ENCODE assay signal across 2 cellular contexts in the genomic region with DNA sequence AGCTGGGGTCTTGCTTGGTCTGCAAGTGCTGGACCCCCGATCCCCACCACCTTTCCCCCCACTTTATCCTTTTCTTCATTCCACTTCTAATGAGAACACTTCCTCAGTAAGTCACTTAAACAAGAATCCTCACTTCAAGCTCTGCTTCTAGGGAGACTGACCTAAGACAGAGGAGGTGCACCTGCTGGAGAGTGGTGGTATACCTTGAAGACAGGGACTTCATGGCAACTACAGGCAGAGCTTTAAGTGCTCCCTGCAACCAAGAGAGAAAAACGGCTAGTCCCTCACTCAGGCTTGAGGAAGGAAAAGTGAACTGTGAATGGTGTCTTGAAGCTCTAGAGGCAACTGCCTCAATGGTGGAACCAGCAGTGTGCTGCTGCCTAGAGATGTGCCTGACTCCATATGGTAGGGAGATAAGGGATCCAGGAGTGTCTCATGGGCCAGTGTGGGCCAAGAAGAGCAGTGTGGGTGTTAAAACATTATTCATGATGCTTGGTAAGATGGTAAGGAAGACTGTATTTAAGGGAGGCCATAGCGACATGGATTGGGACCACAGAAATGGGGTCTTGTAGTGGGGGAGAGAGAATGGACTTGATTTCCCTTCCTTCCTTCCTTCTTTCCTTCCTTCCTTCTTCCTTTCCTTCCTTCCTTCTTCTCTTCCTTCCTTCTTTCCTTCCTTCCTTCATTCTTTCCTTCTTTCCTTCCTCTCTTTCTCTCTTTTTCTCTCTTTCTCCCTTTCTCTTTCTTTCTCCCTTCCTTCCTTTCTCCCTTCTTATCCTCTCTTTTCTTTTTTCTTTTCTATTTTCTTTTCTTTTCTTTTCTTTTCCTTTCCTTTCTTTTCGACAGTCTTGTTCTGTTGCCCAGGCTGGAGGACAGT.
TF ChIP-seq lines count a peak whose summit lies in the region.

No MANE protein-coding gene starts in this region.

TF ChIP-seq in HepG2, 621 proteins besides CTCF, POLR2A, EP300 and RAD21:
- TF ChIP-seq ZNF431 (CRISPR knock-in tag; IDR thresholded peaks at IDR 0.05; ENCODE audit: borderline replicate concordance, low read depth) = no peak
- TF ChIP-seq HNRNPUL1 (IDR thresholded peaks at IDR 0.05; ENCODE audit: low read depth, low read length) = no peak
- TF ChIP-seq ZBTB21 (CRISPR knock-in tag; IDR thresholded peaks at IDR 0.05) = no peak
- TF ChIP-seq, protein P1, sequence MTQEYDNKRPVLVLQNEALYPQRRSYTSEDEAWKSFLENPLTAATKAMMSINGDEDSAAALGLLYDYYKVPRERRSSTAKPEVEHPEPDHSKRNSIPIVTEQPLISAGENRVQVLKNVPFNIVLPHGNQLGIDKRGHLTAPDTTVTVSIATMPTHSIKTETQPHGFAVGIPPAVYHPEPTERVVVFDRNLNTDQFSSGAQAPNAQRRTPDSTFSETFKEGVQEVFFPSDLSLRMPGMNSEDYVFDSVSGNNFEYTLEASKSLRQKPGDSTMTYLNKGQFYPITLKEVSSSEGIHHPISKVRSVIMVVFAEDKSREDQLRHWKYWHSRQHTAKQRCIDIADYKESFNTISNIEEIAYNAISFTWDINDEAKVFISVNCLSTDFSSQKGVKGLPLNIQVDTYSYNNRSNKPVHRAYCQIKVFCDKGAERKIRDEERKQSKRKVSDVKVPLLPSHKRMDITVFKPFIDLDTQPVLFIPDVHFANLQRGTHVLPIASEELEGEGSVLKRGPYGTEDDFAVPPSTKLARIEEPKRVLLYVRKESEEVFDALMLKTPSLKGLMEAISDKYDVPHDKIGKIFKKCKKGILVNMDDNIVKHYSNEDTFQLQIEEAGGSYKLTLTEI (CRISPR knock-in tag; conservative IDR thresholded peaks at IDR 0.05) = no peak
- no peak for TF ChIP-seq PAF1 (CRISPR knock-in tag; IDR thresholded peaks at IDR 0.05)
- no peak for TF ChIP-seq EHMT2 (IDR thresholded peaks at IDR 0.05; ENCODE audit: borderline replicate concordance, low read depth, low read length)
- TF ChIP-seq MBD4 (IDR thresholded peaks at IDR 0.05; ENCODE audit: borderline replicate concordance, low read length) = no peak
- TF ChIP-seq SUZ12 (IDR thresholded peaks at IDR 0.05; ENCODE audit: low read depth, low read length) = no peak
- no peak for TF ChIP-seq ZNF337 (CRISPR knock-in tag; IDR thresholded peaks at IDR 0.05; ENCODE audit: borderline replicate concordance, low read depth)
- no peak for TF ChIP-seq RELA (CRISPR knock-in tag; IDR thresholded peaks at IDR 0.05)
- TF ChIP-seq CREB1 (IDR thresholded peaks at IDR 0.05) = no peak
- TF ChIP-seq CREB1 (CRISPR knock-in tag; IDR thresholded peaks at IDR 0.05) = no peak
- TF ChIP-seq, protein P2, sequence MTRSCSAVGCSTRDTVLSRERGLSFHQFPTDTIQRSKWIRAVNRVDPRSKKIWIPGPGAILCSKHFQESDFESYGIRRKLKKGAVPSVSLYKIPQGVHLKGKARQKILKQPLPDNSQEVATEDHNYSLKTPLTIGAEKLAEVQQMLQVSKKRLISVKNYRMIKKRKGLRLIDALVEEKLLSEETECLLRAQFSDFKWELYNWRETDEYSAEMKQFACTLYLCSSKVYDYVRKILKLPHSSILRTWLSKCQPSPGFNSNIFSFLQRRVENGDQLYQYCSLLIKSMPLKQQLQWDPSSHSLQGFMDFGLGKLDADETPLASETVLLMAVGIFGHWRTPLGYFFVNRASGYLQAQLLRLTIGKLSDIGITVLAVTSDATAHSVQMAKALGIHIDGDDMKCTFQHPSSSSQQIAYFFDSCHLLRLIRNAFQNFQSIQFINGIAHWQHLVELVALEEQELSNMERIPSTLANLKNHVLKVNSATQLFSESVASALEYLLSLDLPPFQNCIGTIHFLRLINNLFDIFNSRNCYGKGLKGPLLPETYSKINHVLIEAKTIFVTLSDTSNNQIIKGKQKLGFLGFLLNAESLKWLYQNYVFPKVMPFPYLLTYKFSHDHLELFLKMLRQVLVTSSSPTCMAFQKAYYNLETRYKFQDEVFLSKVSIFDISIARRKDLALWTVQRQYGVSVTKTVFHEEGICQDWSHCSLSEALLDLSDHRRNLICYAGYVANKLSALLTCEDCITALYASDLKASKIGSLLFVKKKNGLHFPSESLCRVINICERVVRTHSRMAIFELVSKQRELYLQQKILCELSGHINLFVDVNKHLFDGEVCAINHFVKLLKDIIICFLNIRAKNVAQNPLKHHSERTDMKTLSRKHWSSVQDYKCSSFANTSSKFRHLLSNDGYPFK (CRISPR knock-in tag; IDR thresholded peaks at IDR 0.05; ENCODE audit: borderline replicate concordance) = no peak
- no peak for TF ChIP-seq GTF3A (CRISPR knock-in tag; conservative IDR thresholded peaks at IDR 0.05)
- TF ChIP-seq, protein P3, sequence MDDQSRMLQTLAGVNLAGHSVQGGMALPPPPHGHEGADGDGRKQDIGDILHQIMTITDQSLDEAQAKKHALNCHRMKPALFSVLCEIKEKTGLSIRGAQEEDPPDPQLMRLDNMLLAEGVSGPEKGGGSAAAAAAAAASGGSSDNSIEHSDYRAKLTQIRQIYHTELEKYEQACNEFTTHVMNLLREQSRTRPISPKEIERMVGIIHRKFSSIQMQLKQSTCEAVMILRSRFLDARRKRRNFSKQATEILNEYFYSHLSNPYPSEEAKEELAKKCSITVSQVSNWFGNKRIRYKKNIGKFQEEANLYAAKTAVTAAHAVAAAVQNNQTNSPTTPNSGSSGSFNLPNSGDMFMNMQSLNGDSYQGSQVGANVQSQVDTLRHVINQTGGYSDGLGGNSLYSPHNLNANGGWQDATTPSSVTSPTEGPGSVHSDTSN (CRISPR knock-in tag; IDR thresholded peaks at IDR 0.05; ENCODE audit: borderline replicate concordance) = no peak
- TF ChIP-seq SIN3B (IDR thresholded peaks at IDR 0.05; ENCODE audit: low read length) = no peak
- no peak for TF ChIP-seq RFX1 (IDR thresholded peaks at IDR 0.05)
- TF ChIP-seq, protein P4, sequence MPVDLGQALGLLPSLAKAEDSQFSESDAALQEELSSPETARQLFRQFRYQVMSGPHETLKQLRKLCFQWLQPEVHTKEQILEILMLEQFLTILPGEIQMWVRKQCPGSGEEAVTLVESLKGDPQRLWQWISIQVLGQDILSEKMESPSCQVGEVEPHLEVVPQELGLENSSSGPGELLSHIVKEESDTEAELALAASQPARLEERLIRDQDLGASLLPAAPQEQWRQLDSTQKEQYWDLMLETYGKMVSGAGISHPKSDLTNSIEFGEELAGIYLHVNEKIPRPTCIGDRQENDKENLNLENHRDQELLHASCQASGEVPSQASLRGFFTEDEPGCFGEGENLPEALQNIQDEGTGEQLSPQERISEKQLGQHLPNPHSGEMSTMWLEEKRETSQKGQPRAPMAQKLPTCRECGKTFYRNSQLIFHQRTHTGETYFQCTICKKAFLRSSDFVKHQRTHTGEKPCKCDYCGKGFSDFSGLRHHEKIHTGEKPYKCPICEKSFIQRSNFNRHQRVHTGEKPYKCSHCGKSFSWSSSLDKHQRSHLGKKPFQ (CRISPR knock-in tag; IDR thresholded peaks at IDR 0.05; ENCODE audit: insufficient replicate concordance) = no peak
- TF ChIP-seq DNMT3B (CRISPR knock-in tag; conservative IDR thresholded peaks at IDR 0.05) = no peak
- TF ChIP-seq ZNF33B (CRISPR knock-in tag; IDR thresholded peaks at IDR 0.05) = no peak

TF ChIP-seq in K562, 482 proteins besides CTCF, POLR2A, EP300 and RAD21 (continues in another document):
- TF ChIP-seq ZNF212 (CRISPR knock-in tag; IDR thresholded peaks at IDR 0.05) (no peak), STAT5A (IDR thresholded peaks at IDR 0.05; ENCODE audit: borderline replicate concordance, low read length) (peak; percentile 29; the same call in 1 of the 2 replicates), ZFP30 (CRISPR knock-in tag; IDR thresholded peaks at IDR 0.05; ENCODE audit: borderline replicate concordance) (no peak), FOXJ2 (tag; IDR thresholded peaks at IDR 0.05) (no peak), SMARCA4 (IDR thresholded peaks at IDR 0.05) (peak; percentile 29; the same call in 1 of the 2 replicates), ZNF224 (CRISPR knock-in tag; IDR thresholded peaks at IDR 0.05) (no peak), RAD51 (IDR thresholded peaks at IDR 0.05; ENCODE audit: borderline replicate concordance, low read depth) (no peak), ZC3H8 (IDR thresholded peaks at IDR 0.05) (0 out of 2 replicates have a peak, but pooled peaks have one; percentile 14), NR1H2 (CRISPR knock-in tag; IDR thresholded peaks at IDR 0.05) (no peak), EGR1 (conservative IDR thresholded peaks at IDR 0.05) (peak; percentile 66), YY1 (IDR thresholded peaks at IDR 0.05; ENCODE audit: borderline replicate concordance in 1 of 3, control insufficient read depth in 1 of 3, extremely low read depth in 1 of 3, insufficient read depth in 3 of 3, insufficient read length in 1 of 3, insufficient replicate concordance in 2 of 3, low read depth in 1 of 3, low read length in 2 of 3) (peak in 1 of 3 experiments; percentile 53), POLR2AphosphoS5 (IDR thresholded peaks at IDR 0.05; ENCODE audit: control insufficient read depth, insufficient read depth, low read depth, low read length) (peak; percentile 36; the same call in 1 of the 2 replicates), CBFA2T2 (conservative IDR thresholded peaks at IDR 0.05) (peak; percentile 66), MYNN (IDR thresholded peaks at IDR 0.05) (0 out of 2 replicates have a peak, but pooled peaks have one; percentile 15), MYNN (CRISPR knock-in tag; IDR thresholded peaks at IDR 0.05) (no peak), KDM1A (IDR thresholded peaks at IDR 0.05) (0 out of 4 replicates have a peak, but pooled peaks have one; percentile 10 to 32), ZNF354B (CRISPR knock-in tag; IDR thresholded peaks at IDR 0.05) (no peak), MBD2 (IDR thresholded peaks at IDR 0.05; ENCODE audit: borderline replicate concordance, low read depth) (0 out of 2 replicates have a peak, but pooled peaks have one; percentile 20), TSC22D4 (tag; IDR thresholded peaks at IDR 0.05) (no peak), TCF3 (CRISPR knock-in tag; IDR thresholded peaks at IDR 0.05) (peak; percentile 84), NR2C2 (CRISPR knock-in tag; IDR thresholded peaks at IDR 0.05) (0 out of 2 replicates have a peak, but pooled peaks have one; percentile 9), NR2C2 (tag; IDR thresholded peaks at IDR 0.05) (no peak), LARP7 (IDR thresholded peaks at IDR 0.05) (0 out of 2 replicates have a peak, but pooled peaks have one; percentile 27), ZNF384 (IDR thresholded peaks at IDR 0.05; ENCODE audit: low read depth, low read length) (no peak), HCFC1 (IDR thresholded peaks at IDR 0.05; ENCODE audit: low read depth, low read length) (no peak), TAL1 (IDR thresholded peaks at IDR 0.05) (peak; percentile 63), DPF2 (IDR thresholded peaks at IDR 0.05) (peak; percentile 67), CBX3 (IDR thresholded peaks at IDR 0.05; ENCODE audit: borderline replicate concordance in 1 of 2, low read length in 2 of 2) (peak in 1 of 2 experiments; percentile 22; a peak in 1 of 3 replicates), DDX20 (tag; IDR thresholded peaks at IDR 0.05; ENCODE audit: low read depth) (no peak), GATA2 (CRISPR knock-in tag; IDR thresholded peaks at IDR 0.05) (peak; percentile 88), TEAD2 (tag; IDR thresholded peaks at IDR 0.05) (no peak), EHMT2 (IDR thresholded peaks at IDR 0.05) (peak; percentile 87; the same call in 1 of the 2 replicates), CCAR2 (IDR thresholded peaks at IDR 0.05; ENCODE audit: low read depth, low read length) (no peak), ATF7 (IDR thresholded peaks at IDR 0.05) (peak; percentile 16; the same call in 1 of the 2 replicates), MTA1 (IDR thresholded peaks at IDR 0.05; ENCODE audit: borderline replicate concordance) (0 out of 2 replicates have a peak, but pooled peaks have one; percentile 33), CBX5 (IDR thresholded peaks at IDR 0.05; ENCODE audit: borderline replicate concordance, low read depth) (peak; percentile 51; the same call in 1 of the 2 replicates), ESRRB (CRISPR knock-in tag; IDR thresholded peaks at IDR 0.05; ENCODE audit: borderline replicate concordance) (no peak), MECOM (CRISPR knock-in tag; IDR thresholded peaks at IDR 0.05) (0 out of 2 replicates have a peak, but pooled peaks have one; percentile 31), BRD9 (IDR thresholded peaks at IDR 0.05; ENCODE audit: low read depth, partially characterized antibody) (peak; percentile 32), MTF1 (CRISPR knock-in tag; IDR thresholded peaks at IDR 0.05; ENCODE audit: borderline replicate concordance) (no peak), SRSF9 (IDR thresholded peaks at IDR 0.05; ENCODE audit: borderline replicate concordance, low read depth, low read length) (no peak), NFIC (IDR thresholded peaks at IDR 0.05) (peak; percentile 21; the same call in 1 of the 2 replicates), HOXB6 (CRISPR knock-in tag; IDR thresholded peaks at IDR 0.05; ENCODE audit: borderline replicate concordance) (no peak), MTA2 (IDR thresholded peaks at IDR 0.05; ENCODE audit: low read depth) (peak; percentile 52)
- TF ChIP-seq, protein P5, sequence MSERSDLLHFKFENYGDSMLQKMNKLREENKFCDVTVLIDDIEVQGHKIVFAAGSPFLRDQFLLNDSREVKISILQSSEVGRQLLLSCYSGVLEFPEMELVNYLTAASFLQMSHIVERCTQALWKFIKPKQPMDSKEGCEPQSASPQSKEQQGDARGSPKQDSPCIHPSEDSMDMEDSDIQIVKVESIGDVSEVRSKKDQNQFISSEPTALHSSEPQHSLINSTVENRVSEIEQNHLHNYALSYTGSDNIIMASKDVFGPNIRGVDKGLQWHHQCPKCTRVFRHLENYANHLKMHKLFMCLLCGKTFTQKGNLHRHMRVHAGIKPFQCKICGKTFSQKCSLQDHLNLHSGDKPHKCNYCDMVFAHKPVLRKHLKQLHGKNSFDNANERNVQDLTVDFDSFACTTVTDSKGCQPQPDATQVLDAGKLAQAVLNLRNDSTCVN (CRISPR knock-in tag; IDR thresholded peaks at IDR 0.05) = peak; percentile 63; the same call in 1 of the 2 replicates
- TF ChIP-seq, protein P6, sequence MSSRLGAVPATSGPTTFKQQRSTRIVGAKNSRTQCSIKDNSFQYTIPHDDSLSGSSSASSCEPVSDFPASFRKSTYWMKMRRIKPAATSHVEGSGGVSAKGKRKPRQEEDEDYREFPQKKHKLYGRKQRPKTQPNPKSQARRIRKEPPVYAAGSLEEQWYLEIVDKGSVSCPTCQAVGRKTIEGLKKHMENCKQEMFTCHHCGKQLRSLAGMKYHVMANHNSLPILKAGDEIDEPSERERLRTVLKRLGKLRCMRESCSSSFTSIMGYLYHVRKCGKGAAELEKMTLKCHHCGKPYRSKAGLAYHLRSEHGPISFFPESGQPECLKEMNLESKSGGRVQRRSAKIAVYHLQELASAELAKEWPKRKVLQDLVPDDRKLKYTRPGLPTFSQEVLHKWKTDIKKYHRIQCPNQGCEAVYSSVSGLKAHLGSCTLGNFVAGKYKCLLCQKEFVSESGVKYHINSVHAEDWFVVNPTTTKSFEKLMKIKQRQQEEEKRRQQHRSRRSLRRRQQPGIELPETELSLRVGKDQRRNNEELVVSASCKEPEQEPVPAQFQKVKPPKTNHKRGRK (tag; IDR thresholded peaks at IDR 0.05) = peak; percentile 95
- TF ChIP-seq, protein P7, sequence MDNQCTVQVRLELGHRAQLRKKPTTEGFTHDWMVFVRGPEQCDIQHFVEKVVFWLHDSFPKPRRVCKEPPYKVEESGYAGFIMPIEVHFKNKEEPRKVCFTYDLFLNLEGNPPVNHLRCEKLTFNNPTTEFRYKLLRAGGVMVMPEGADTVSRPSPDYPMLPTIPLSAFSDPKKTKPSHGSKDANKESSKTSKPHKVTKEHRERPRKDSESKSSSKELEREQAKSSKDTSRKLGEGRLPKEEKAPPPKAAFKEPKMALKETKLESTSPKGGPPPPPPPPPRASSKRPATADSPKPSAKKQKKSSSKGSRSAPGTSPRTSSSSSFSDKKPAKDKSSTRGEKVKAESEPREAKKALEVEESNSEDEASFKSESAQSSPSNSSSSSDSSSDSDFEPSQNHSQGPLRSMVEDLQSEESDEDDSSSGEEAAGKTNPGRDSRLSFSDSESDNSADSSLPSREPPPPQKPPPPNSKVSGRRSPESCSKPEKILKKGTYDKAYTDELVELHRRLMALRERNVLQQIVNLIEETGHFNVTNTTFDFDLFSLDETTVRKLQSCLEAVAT (IDR thresholded peaks at IDR 0.05) = 0 out of 4 replicates have a peak, but pooled peaks of 1 of the 2 experiments have one; percentile 10
